In the genomic region with DNA sequence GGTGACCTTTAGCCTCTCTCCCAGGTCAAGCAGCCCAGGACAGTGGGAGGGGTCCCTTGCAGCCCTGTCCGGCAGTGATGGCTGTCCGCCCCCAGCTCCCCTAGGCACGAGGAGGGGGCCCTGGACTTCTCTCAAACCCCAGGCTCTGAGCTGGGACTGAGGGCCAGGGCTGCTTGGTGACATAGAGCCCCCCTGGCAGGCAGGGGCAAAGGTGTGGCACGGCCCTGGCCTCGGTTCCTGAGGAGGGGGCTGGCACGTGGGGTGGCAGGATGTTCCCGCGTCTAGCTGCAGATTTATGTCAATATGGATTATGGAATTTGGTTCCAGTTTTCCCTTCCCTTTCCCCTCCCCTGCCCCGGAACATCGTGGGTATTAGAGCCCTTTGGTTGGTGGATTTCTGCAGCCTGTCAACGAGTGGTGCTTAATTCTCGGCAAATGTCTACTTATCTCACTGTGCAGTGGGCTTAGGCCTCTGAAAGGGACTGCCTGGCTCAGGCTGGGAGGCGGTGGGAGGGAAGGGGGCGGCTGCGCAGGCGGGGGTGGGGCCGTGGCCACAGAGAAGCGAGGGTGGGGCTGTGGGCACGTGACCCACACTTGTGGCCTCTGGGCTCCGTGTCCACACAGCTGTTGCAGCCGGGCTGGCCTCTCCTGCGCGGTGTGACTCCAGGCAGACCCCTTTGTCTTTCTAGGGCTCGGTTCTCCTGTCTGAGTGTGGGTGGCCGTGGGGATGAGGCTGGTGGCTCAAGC, we compare ENCODE assay signal across 1 cellular context.
TF ChIP-seq lines count a peak whose summit lies in the region.

No MANE protein-coding gene starts in this region.

TF ChIP-seq in HepG2, 621 proteins besides CTCF, POLR2A, EP300 and RAD21 (continued from another document):
- TF ChIP-seq, protein P1, sequence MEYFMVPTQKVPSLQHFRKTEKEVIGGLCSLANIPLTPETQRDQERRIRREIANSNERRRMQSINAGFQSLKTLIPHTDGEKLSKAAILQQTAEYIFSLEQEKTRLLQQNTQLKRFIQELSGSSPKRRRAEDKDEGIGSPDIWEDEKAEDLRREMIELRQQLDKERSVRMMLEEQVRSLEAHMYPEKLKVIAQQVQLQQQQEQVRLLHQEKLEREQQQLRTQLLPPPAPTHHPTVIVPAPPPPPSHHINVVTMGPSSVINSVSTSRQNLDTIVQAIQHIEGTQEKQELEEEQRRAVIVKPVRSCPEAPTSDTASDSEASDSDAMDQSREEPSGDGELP (IDR thresholded peaks at IDR 0.05; ENCODE audit: borderline replicate concordance, low read depth): peak; percentile 19; the same call in 1 of the 2 replicates
- TF ChIP-seq SETDB1 (CRISPR knock-in tag; IDR thresholded peaks at IDR 0.05; ENCODE audit: borderline replicate concordance) (no peak), MYNN (CRISPR knock-in tag; IDR thresholded peaks at IDR 0.05; ENCODE audit: low read depth) (no peak), RFXAP (CRISPR knock-in tag; IDR thresholded peaks at IDR 0.05; ENCODE audit: borderline replicate concordance) (no peak), BHLHE40 (IDR thresholded peaks at IDR 0.05; ENCODE audit: low read length) (0 out of 2 replicates have a peak, but pooled peaks have one; percentile 54), ZNF558 (CRISPR knock-in tag; IDR thresholded peaks at IDR 0.05; ENCODE audit: borderline replicate concordance) (no peak), MTF2 (CRISPR knock-in tag; IDR thresholded peaks at IDR 0.05; ENCODE audit: borderline replicate concordance) (no peak), XRCC5 (optimal IDR thresholded peaks at IDR 0.05; ENCODE audit: low read length) (no peak), NR2C2 (CRISPR knock-in tag; IDR thresholded peaks at IDR 0.05; ENCODE audit: borderline replicate concordance) (no peak), NFE2L1 (CRISPR knock-in tag; IDR thresholded peaks at IDR 0.05; ENCODE audit: borderline replicate concordance) (no peak), ZNF333 (CRISPR knock-in tag; IDR thresholded peaks at IDR 0.05; ENCODE audit: borderline replicate concordance) (no peak), GZF1 (CRISPR knock-in tag; IDR thresholded peaks at IDR 0.05) (no peak), JUND (CRISPR knock-in tag; IDR thresholded peaks at IDR 0.05) (no peak)
- TF ChIP-seq, protein P2, sequence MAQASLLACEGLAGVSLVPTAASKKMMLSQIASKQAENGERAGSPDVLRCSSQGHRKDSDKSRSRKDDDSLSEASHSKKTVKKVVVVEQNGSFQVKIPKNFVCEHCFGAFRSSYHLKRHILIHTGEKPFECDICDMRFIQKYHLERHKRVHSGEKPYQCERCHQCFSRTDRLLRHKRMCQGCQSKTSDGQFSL (CRISPR knock-in tag; IDR thresholded peaks at IDR 0.05): no peak
- TF ChIP-seq, protein P3, sequence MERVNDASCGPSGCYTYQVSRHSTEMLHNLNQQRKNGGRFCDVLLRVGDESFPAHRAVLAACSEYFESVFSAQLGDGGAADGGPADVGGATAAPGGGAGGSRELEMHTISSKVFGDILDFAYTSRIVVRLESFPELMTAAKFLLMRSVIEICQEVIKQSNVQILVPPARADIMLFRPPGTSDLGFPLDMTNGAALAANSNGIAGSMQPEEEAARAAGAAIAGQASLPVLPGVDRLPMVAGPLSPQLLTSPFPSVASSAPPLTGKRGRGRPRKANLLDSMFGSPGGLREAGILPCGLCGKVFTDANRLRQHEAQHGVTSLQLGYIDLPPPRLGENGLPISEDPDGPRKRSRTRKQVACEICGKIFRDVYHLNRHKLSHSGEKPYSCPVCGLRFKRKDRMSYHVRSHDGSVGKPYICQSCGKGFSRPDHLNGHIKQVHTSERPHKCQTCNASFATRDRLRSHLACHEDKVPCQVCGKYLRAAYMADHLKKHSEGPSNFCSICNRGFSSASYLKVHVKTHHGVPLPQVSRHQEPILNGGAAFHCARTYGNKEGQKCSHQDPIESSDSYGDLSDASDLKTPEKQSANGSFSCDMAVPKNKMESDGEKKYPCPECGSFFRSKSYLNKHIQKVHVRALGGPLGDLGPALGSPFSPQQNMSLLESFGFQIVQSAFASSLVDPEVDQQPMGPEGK (CRISPR knock-in tag; IDR thresholded peaks at IDR 0.05): peak; percentile 34; the same call in 1 of the 2 replicates
- TF ChIP-seq, protein P4, sequence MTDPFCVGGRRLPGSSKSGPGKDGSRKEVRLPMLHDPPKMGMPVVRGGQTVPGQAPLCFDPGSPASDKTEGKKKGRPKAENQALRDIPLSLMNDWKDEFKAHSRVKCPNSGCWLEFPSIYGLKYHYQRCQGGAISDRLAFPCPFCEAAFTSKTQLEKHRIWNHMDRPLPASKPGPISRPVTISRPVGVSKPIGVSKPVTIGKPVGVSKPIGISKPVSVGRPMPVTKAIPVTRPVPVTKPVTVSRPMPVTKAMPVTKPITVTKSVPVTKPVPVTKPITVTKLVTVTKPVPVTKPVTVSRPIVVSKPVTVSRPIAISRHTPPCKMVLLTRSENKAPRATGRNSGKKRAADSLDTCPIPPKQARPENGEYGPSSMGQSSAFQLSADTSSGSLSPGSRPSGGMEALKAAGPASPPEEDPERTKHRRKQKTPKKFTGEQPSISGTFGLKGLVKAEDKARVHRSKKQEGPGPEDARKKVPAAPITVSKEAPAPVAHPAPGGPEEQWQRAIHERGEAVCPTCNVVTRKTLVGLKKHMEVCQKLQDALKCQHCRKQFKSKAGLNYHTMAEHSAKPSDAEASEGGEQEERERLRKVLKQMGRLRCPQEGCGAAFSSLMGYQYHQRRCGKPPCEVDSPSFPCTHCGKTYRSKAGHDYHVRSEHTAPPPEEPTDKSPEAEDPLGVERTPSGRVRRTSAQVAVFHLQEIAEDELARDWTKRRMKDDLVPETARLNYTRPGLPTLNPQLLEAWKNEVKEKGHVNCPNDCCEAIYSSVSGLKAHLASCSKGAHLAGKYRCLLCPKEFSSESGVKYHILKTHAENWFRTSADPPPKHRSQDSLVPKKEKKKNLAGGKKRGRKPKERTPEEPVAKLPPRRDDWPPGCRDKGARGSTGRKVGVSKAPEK (CRISPR knock-in tag; IDR thresholded peaks at IDR 0.05; ENCODE audit: borderline replicate concordance): no peak
- TF ChIP-seq, protein P5, sequence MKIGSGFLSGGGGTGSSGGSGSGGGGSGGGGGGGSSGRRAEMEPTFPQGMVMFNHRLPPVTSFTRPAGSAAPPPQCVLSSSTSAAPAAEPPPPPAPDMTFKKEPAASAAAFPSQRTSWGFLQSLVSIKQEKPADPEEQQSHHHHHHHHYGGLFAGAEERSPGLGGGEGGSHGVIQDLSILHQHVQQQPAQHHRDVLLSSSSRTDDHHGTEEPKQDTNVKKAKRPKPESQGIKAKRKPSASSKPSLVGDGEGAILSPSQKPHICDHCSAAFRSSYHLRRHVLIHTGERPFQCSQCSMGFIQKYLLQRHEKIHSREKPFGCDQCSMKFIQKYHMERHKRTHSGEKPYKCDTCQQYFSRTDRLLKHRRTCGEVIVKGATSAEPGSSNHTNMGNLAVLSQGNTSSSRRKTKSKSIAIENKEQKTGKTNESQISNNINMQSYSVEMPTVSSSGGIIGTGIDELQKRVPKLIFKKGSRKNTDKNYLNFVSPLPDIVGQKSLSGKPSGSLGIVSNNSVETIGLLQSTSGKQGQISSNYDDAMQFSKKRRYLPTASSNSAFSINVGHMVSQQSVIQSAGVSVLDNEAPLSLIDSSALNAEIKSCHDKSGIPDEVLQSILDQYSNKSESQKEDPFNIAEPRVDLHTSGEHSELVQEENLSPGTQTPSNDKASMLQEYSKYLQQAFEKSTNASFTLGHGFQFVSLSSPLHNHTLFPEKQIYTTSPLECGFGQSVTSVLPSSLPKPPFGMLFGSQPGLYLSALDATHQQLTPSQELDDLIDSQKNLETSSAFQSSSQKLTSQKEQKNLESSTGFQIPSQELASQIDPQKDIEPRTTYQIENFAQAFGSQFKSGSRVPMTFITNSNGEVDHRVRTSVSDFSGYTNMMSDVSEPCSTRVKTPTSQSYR (CRISPR knock-in tag; IDR thresholded peaks at IDR 0.05; ENCODE audit: borderline replicate concordance): no peak
